Comparison of ENCODE assay signal across 26 cellular contexts in the genomic region with DNA sequence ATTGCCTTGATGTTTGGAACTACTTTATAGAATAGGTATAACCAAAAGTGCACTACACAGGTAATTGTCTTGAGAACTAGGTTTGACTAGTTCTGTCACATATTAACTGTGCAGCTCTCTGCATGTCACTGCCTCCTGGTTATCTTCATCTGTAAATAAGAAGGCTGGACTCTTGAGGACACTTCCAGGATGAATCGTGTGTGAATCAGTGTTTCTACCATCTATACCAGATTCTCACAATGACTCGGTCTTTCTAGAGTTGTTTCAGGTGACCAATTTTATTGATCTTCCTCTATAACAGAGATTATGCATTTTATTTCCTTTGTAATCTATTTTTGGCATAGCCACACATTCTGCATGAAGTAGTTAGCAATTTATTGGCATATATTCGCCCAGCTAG.
"Had no signal": no experiment of that assay in that cellular context is flagged by ENCODE, and none has a peak within 500 bp of the region (broad histone marks: within the 10 kb centered on the region; RNA-seq: fewer than 3 reads in every experiment).

No MANE protein-coding gene starts in this region.

- H3K4me3 ChIP-seq: SJSA1 had no signal

- H3K9me3 ChIP-seq: SJSA1 had no signal

- DNase-seq: activated B cell treated with CpG ODN at 0.5 μM for 24 hours; activated CD4-positive, alpha-beta memory T cell treated with anti-CD3 and anti-CD28 coated beads for 36 hours; activated CD4-positive, alpha-beta T cell treated with anti-CD3 and anti-CD28 coated beads for 1 hour; activated CD4-positive, alpha-beta T cell treated with anti-CD3 and anti-CD28 coated beads, Interleukin-2, amount 10 ng/mL, durations not matched to agents 7 days and 5 days; activated CD8-positive, alpha-beta memory T cell treated with anti-CD3 and anti-CD28 coated beads for 24 hours; activated effector memory CD4-positive, alpha-beta T cell treated with anti-CD3 and anti-CD28 coated beads, Interleukin-2, amount 50 U/mL, for 16 hours; activated naive CD4-positive, alpha-beta T cell treated with Interleukin-2 at 50 U/mL for 16 hours; activated naive CD8-positive, alpha-beta T cell treated with anti-CD3 and anti-CD28 coated beads, Interleukin-2, amount 50 U/mL, for 24 hours; activated T-cell treated with anti-CD3 and anti-CD28 coated beads, Interleukin-2, amount 50 U/mL, for 4 hours; amniotic stem cell; Kasumi-1; KBM-7; NCI-H1048; NCI-H146; NCI-H187 treated with DMSO at 0.1 percent for 48 hours; NCI-H2081 treated with DMSO at 0.1 percent for 48 hours; NCI-H446; NCI-H524; SHP77; SW 1271 had no signal

- H3K4me3 Mint-ChIP-seq: activated B cell treated with CpG ODN at 0.5 μM for 24 hours; activated CD4-positive, alpha-beta memory T cell treated with anti-CD3 and anti-CD28 coated beads for 36 hours; activated CD4-positive, alpha-beta T cell treated with anti-CD3 and anti-CD28 coated beads, Interleukin-2, amount 10 ng/mL, durations not matched to agents 7 days and 5 days; activated naive CD8-positive, alpha-beta T cell treated with anti-CD3 and anti-CD28 coated beads, Interleukin-2, amount 50 U/mL, for 24 hours; activated T-cell treated with anti-CD3 and anti-CD28 coated beads, Interleukin-2, amount 50 U/mL, for 4 hours; brain had no signal

- H3K27ac Mint-ChIP-seq: activated B cell treated with CpG ODN at 0.5 μM for 24 hours; activated CD4-positive, alpha-beta memory T cell treated with anti-CD3 and anti-CD28 coated beads for 36 hours; activated CD4-positive, alpha-beta T cell treated with anti-CD3 and anti-CD28 coated beads, Interleukin-2, amount 10 ng/mL, durations not matched to agents 7 days and 5 days; activated naive CD4-positive, alpha-beta T cell treated with anti-CD3 and anti-CD28 coated beads, Interleukin-2, amount 50 U/mL, for 72 hours; activated naive CD8-positive, alpha-beta T cell treated with anti-CD3 and anti-CD28 coated beads, Interleukin-2, amount 50 U/mL, for 24 hours; brain had no signal

- H3K36me3 ChIP-seq: SJSA1 had no signal

- H3K27me3 ChIP-seq: SJSA1 had no signal

- H3K4me1 Mint-ChIP-seq: activated B cell treated with CpG ODN at 0.5 μM for 24 hours; activated CD4-positive, alpha-beta T cell treated with anti-CD3 and anti-CD28 coated beads, Interleukin-2, amount 10 ng/mL, durations not matched to agents 7 days and 5 days; activated naive CD8-positive, alpha-beta T cell treated with anti-CD3 and anti-CD28 coated beads, Interleukin-2, amount 50 U/mL, for 24 hours; brain had no signal

- H3K27me3 Mint-ChIP-seq: activated B cell treated with CpG ODN at 0.5 μM for 24 hours; activated CD4-positive, alpha-beta memory T cell treated with anti-CD3 and anti-CD28 coated beads for 36 hours; activated CD4-positive, alpha-beta T cell treated with anti-CD3 and anti-CD28 coated beads, Interleukin-2, amount 10 ng/mL, durations not matched to agents 7 days and 5 days; activated naive CD8-positive, alpha-beta T cell treated with anti-CD3 and anti-CD28 coated beads, Interleukin-2, amount 50 U/mL, for 24 hours; brain had no signal

- H3K27ac ChIP-seq: SJSA1 had no signal

- ATAC-seq: activated naive CD4-positive, alpha-beta T cell treated with anti-CD3 and anti-CD28 coated beads, Interleukin-2, amount 50 U/mL, for 72 hours; activated naive CD8-positive, alpha-beta T cell treated with anti-CD3 and anti-CD28 coated beads, Interleukin-2, amount 50 U/mL, for 24 hours; activated T-cell treated with anti-CD3 and anti-CD28 coated beads, Interleukin-2, amount 50 U/mL, for 4 hours; SK-N-SH treated with all-trans-retinoic acid at 6 μM for 48 hours had no signal

- H3K4me1 ChIP-seq: SJSA1 had no signal

- H3K9me3 Mint-ChIP-seq: activated B cell treated with CpG ODN at 0.5 μM for 24 hours; activated CD4-positive, alpha-beta T cell treated with anti-CD3 and anti-CD28 coated beads, Interleukin-2, amount 10 ng/mL, durations not matched to agents 7 days and 5 days; activated naive CD8-positive, alpha-beta T cell treated with anti-CD3 and anti-CD28 coated beads, Interleukin-2, amount 50 U/mL, for 24 hours; brain had no signal

- FAIRE-seq: astrocyte, RCC 7860 had no signal

- H3K36me3 Mint-ChIP-seq: activated CD4-positive, alpha-beta memory T cell treated with anti-CD3 and anti-CD28 coated beads for 36 hours; activated naive CD4-positive, alpha-beta T cell treated with anti-CD3 and anti-CD28 coated beads, Interleukin-2, amount 50 U/mL, for 72 hours; brain had no signal
